33 cellular contexts compared by ENCODE assay signal in the genomic region with DNA sequence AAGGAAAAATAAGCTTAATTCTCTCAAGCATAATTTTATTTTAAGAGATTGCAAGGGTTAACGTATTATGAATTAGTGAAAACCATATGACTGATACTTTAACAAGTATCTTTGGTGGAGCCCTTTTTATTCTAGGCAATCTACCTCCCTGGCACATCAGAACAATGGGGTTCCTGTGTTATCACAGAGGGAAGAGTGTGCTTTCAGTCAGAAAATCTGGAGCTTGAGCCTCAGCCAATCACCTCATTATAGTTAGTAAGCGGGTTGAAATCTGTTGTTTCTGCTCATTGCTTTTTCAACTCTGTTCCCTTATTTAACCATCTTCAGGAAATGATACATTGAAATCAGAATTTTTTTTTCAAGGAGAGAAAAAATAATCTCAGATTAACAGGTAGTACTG. TPM values are rescaled to one million over a fixed set of nuclear protein-coding genes. Genes with fewer than 3 reads are reported as not detected.
DNase-seq lines count a peak whose midpoint lies in the region; ATAC-seq, FAIRE-seq and TF ChIP-seq lines count a peak whose summit lies in the region.
"Had no signal": no experiment of that assay in that cellular context is flagged by ENCODE, and none has a peak within 500 bp of the region (broad histone marks: within the 10 kb centered on the region; RNA-seq: fewer than 3 reads in every experiment).

No MANE protein-coding gene starts in this region.

- no peak overlapping the region for H2BK20ac ChIP-seq in H9 (ENCODE audit: low read depth, low read length, poor library complexity, severe bottlenecking)

- H2BK15ac ChIP-seq in H9 (ENCODE audit: low read depth, low read length) = no peak overlapping the region

- TF ChIP-seq POLR2A in thyroid gland (IDR thresholded peaks at IDR 0.05) = no peak
- TF ChIP-seq POLR2A in HepG2 (IDR thresholded peaks at IDR 0.05; ENCODE audit: insufficient read depth in 1 of 2, low read depth in 2 of 2, low read length in 2 of 2) = no peak

- H3K4me3 ChIP-seq in bronchial epithelial cell (ENCODE audit: low read depth, low read length) (peak overlapping the region; percentile 16), kidney (ENCODE audit: low read length in 2 of 2) (peak overlapping the region; percentile 40 to 59), thyroid gland (replicated peaks in 1 of 3) (no peak overlapping the region), HepG2 (replicated peaks in 1 of 3; ENCODE audit: insufficient read depth in 1 of 3, low read depth in 2 of 3, low read length in 3 of 3) (no peak overlapping the region)
- H3K4me3 ChIP-seq: GM12878, GM23248, psoas muscle, sigmoid colon, tibial nerve had no signal

- TF ChIP-seq EP300 in HepG2 (IDR thresholded peaks at IDR 0.05; ENCODE audit: low read depth in 2 of 2, low read length in 2 of 2) (no peak), HepG2 (CRISPR knock-in tag; IDR thresholded peaks at IDR 0.05; ENCODE audit: borderline replicate concordance) (no peak)

- no peak overlapping the region for H2AK5ac ChIP-seq in H9 (ENCODE audit: insufficient read length, low read length)

- H3K27me3 Mint-ChIP-seq in H9 (ENCODE audit: low read depth) = no peaks in the 10 kb centered on the region

- H3K79me2 ChIP-seq in H9 (ENCODE audit: insufficient read depth, low read length) (no peaks in the 10 kb centered on the region), HepG2 (ENCODE audit: insufficient read depth, low read length) (no peaks in the 10 kb centered on the region)

- H3K9ac ChIP-seq in kidney (ENCODE audit: low read length in 2 of 2) (peak overlapping the region in 1 of 2 donors; percentile 53), H9 (ENCODE audit: extremely low read depth, insufficient read length, low read length) (no peak overlapping the region), HepG2 (ENCODE audit: insufficient read depth, low read depth, low read length) (no peak overlapping the region)
- H3K9ac ChIP-seq: GM23248 had no signal

- CTCF ChIA-PET in HepG2 (lab: Yijun Ruan, JAX; ENCODE audit: low intra/inter-chr PET ratio, low total read pairs) = no interaction called here

- H4K8ac ChIP-seq in H9 (replicated peaks; ENCODE audit: insufficient read length, low read depth, low read length) = no peak overlapping the region

- H3K9me3 ChIP-seq in kidney (ENCODE audit: control insufficient read depth in 1 of 2, low read length in 2 of 2) (no peaks in the 10 kb centered on the region), thyroid gland (no peaks in the 10 kb centered on the region), H9 (ENCODE audit: control insufficient read depth, low read depth, low read length) (no peaks in the 10 kb centered on the region), HepG2 (ENCODE audit: low read length) (no peaks in the 10 kb centered on the region)
- H3K9me3 ChIP-seq: psoas muscle, sigmoid colon, tibial nerve had no signal

- no peaks in the 10 kb centered on the region for H3K36me3 Mint-ChIP-seq in H9 (ENCODE audit: insufficient read depth in 1 of 3, low read depth in 3 of 3)
- H3K36me3 Mint-ChIP-seq: activated naive CD4-positive, alpha-beta T cell treated with anti-CD3 and anti-CD28 coated beads, Interleukin-2, amount 50 U/mL, for 24 hours; CD8-positive, alpha-beta memory T cell; naive thymus-derived CD4-positive, alpha-beta T cell had no signal

- no peak overlapping the region for H3K23ac ChIP-seq in H9 (ENCODE audit: insufficient read length, low read depth, low read length)

- H2AFZ ChIP-seq in H9 (ENCODE audit: low read length) = no peak overlapping the region
- H2AFZ ChIP-seq in HepG2 (ENCODE audit: low read length) = no peak overlapping the region
- H2AFZ ChIP-seq: GM23248 had no signal

- no peak overlapping the region for H2BK120ac ChIP-seq in H9 (ENCODE audit: low read depth, low read length, poor library complexity, severe bottlenecking)

- H3K79me1 ChIP-seq in H9 (ENCODE audit: insufficient read depth, low read depth, low read length, poor library complexity, severe bottlenecking) = no peaks in the 10 kb centered on the region

- H3K4me1 Mint-ChIP-seq in H9 = peaks cover 13 to 14% of the 10 kb centered on the region in 2 experiments
- H3K4me1 Mint-ChIP-seq: activated CD4-positive, alpha-beta T cell treated with anti-CD3 and anti-CD28 coated beads for 36 hours; activated naive CD4-positive, alpha-beta T cell treated with anti-CD3 and anti-CD28 coated beads, Interleukin-2, amount 50 U/mL, for 24 hours; CD8-positive, alpha-beta memory T cell; naive thymus-derived CD4-positive, alpha-beta T cell had no signal

- no peak overlapping the region for H4K91ac ChIP-seq in H9 (ENCODE audit: insufficient read length, low read depth, low read length)

- no peak for TF ChIP-seq CTCF in bronchial epithelial cell (IDR thresholded peaks at IDR 0.05; ENCODE audit: insufficient read depth, low read length, severe bottlenecking)
- TF ChIP-seq CTCF in kidney (IDR thresholded peaks at IDR 0.05; ENCODE audit: borderline replicate concordance, extremely low read depth, insufficient read depth) = no peak
- TF ChIP-seq CTCF in thyroid gland (IDR thresholded peaks at IDR 0.05) = no peak
- no peak for TF ChIP-seq CTCF in H9 (conservative IDR thresholded peaks at IDR 0.05)
- TF ChIP-seq CTCF in HepG2 (CRISPR knock-in tag; IDR thresholded peaks at IDR 0.05) = no peak

- in situ Hi-C loops in HepG2 (cut with HindIII; ENCODE audit: extremely low pct_ligation_motif_present, low pct_unique_long_range_greater_than_20kb) = no loop called here

- no peak overlapping the region for H2BK12ac ChIP-seq in H9 (ENCODE audit: insufficient read length, low read depth, low read length)

- H4K5ac ChIP-seq in H9 (ENCODE audit: insufficient read length, low read depth, low read length) = no peak overlapping the region

- H3K4ac ChIP-seq in H9 (ENCODE audit: low read depth, low read length) = no peak overlapping the region

- H2BK5ac ChIP-seq in H9 (ENCODE audit: insufficient read length, low read length) = no peak overlapping the region

- H3K27ac ChIP-seq in kidney (ENCODE audit: low read depth in 2 of 2, low read length in 2 of 2) (peak overlapping the region; percentile 30 to 62), thyroid gland (peak overlapping the region; percentile 62 to 82 (median 74)), H9 (ENCODE audit: insufficient read length, low read depth, low read length) (no peak overlapping the region), HepG2 (ENCODE audit: extremely low read length, insufficient read depth, low read length) (no peak overlapping the region)
- H3K27ac ChIP-seq: brain microvascular endothelial cell, GM23248, psoas muscle, sigmoid colon, tibial nerve had no signal

- no peak overlapping the region for H3T11ph ChIP-seq in H9 (ENCODE audit: low read length)

- ATAC-seq in HepG2 = no peak
- ATAC-seq: activated CD4-positive, alpha-beta T cell treated with anti-CD3 and anti-CD28 coated beads for 36 hours; activated CD8-positive, alpha-beta T cell treated with anti-CD3 and anti-CD28 coated beads for 36 hours; GM12878; left ventricle myocardium superior; naive thymus-derived CD4-positive, alpha-beta T cell; psoas muscle had no signal

- no peak overlapping the region for H3K18ac ChIP-seq in H9 (ENCODE audit: insufficient read length, low read depth, low read length)

- H3K4me1 ChIP-seq in kidney (ENCODE audit: control insufficient read depth in 1 of 2, insufficient read depth in 1 of 2, low read depth in 1 of 2, low read length in 2 of 2) (peaks cover 0 to 6% of the 10 kb centered on the region in 2 donors), thyroid gland (peaks cover 23 to 33% of the 10 kb centered on the region in 2 donors), H9 (ENCODE audit: insufficient read depth, low read length) (no peaks in the 10 kb centered on the region), HepG2 (ENCODE audit: insufficient read depth, low read length) (peaks cover 12% of the 10 kb centered on the region)
- H3K4me1 ChIP-seq: psoas muscle, sigmoid colon, tibial nerve had no signal

- no peaks in the 10 kb centered on the region for H3K23me2 ChIP-seq in H9 (ENCODE audit: insufficient read length, low read depth, low read length, poor library complexity, severe bottlenecking)

- no peak overlapping the region for H3K4me2 ChIP-seq in H9 (ENCODE audit: insufficient read depth, insufficient read length, low read length)
- H3K4me2 ChIP-seq in HepG2 (ENCODE audit: low read depth, low read length) = no peak overlapping the region

- no peak overlapping the region for H3K56ac ChIP-seq in H9 (ENCODE audit: insufficient read length, low read depth, low read length)

- BruUV-seq in HepG2 (replicated peaks; lab: Mats Ljungman, UMichigan) = no TSS peak

- H3K36me3 ChIP-seq in bronchial epithelial cell (ENCODE audit: control insufficient read depth, insufficient read depth, low read length) (no peaks in the 10 kb centered on the region), kidney (ENCODE audit: control insufficient read depth in 1 of 2, insufficient read depth in 2 of 2, low read length in 2 of 2) (no peaks in the 10 kb centered on the region), thyroid gland (no peaks in the 10 kb centered on the region), HepG2 (replicated peaks in 1 of 2; ENCODE audit: control insufficient read depth in 1 of 2, insufficient read depth in 2 of 2, low read length in 2 of 2) (no peaks in the 10 kb centered on the region)
- H3K36me3 ChIP-seq: brain microvascular endothelial cell, sigmoid colon, tibial nerve had no signal

- no peaks in the 10 kb centered on the region for H3K27me3 ChIP-seq in bronchial epithelial cell (ENCODE audit: control insufficient read depth, insufficient read depth, low read length)
- no peaks in the 10 kb centered on the region for H3K27me3 ChIP-seq in thyroid gland
- no peaks in the 10 kb centered on the region for H3K27me3 ChIP-seq in H9 (ENCODE audit: insufficient read depth, low read length)
- H3K27me3 ChIP-seq in HepG2 (ENCODE audit: control insufficient read depth in 1 of 2, insufficient read depth in 2 of 2, low read length in 2 of 2) = peaks cover 2 to 21% of the 10 kb centered on the region in 2 experiments; a peak in 3 of 5 replicates
- H3K27me3 ChIP-seq: brain microvascular endothelial cell, sigmoid colon, tibial nerve had no signal

- WGBS in thyroid gland, 2 donors = 38 to 41% methylated on average over 2 of the region's 2 CpGs
- WGBS in H9 (ENCODE audit: extremely low coverage, insufficient read length, low lambda C conversion rate) = no CpG with 5 or more reads among the region's 2 CpGs
- WGBS in HepG2 (ENCODE audit: low lambda C conversion rate) = 24% methylated on average over 2 of the region's 2 CpGs

- intact Hi-C loops in kidney (cut with DNase I) (no loop called here), thyroid gland (cut with DNase I) (loop anchor here (10.0 kb wide), 1 partner anchor 47 kb away; no protein-coding TSS in a partner anchor), HepG2 (cut with micrococcal nuclease; ENCODE audit: unreplicated experiment) (no loop called here)

- H3K14ac ChIP-seq in H9 (ENCODE audit: insufficient read depth, low read length) = no peak overlapping the region

- POLR2A ChIA-PET in HepG2 (lab: Yijun Ruan, JAX) = no interaction called here

- FAIRE-seq in bronchial epithelial cell (lab: Jason Lieb, UNC) (no peak), kidney (lab: Jason Lieb, UNC) (no peak), HepG2 (lab: Jason Lieb, UNC) (no peak)
- FAIRE-seq: GM12878, islet of Langerhans had no signal

- TF ChIP-seq RAD21 in HepG2 (CRISPR knock-in tag; IDR thresholded peaks at IDR 0.05) = no peak

- H4K20me1 ChIP-seq in H9 (ENCODE audit: control insufficient read depth, insufficient read depth, insufficient read length) = no peaks in the 10 kb centered on the region
- no peaks in the 10 kb centered on the region for H4K20me1 ChIP-seq in HepG2 (ENCODE audit: insufficient read depth, low read length)

- no peak overlapping the region for H3K27ac Mint-ChIP-seq in H9
- H3K27ac Mint-ChIP-seq: activated CD4-positive, alpha-beta T cell treated with anti-CD3 and anti-CD28 coated beads for 36 hours; activated CD8-positive, alpha-beta T cell treated with anti-CD3 and anti-CD28 coated beads for 36 hours; activated naive CD4-positive, alpha-beta T cell treated with anti-CD3 and anti-CD28 coated beads, Interleukin-2, amount 50 U/mL, for 24 hours; CD8-positive, alpha-beta memory T cell; HFFc6; naive thymus-derived CD4-positive, alpha-beta T cell had no signal

- H3K9me3 Mint-ChIP-seq in H9 = no peaks in the 10 kb centered on the region
- H3K9me3 Mint-ChIP-seq: activated CD8-positive, alpha-beta T cell treated with anti-CD3 and anti-CD28 coated beads for 36 hours; activated naive CD4-positive, alpha-beta T cell treated with anti-CD3 and anti-CD28 coated beads, Interleukin-2, amount 50 U/mL, for 24 hours; CD8-positive, alpha-beta memory T cell; HFFc6; naive thymus-derived CD4-positive, alpha-beta T cell had no signal

- no peak overlapping the region for H3K4me3 Mint-ChIP-seq in H9
- H3K4me3 Mint-ChIP-seq: activated CD4-positive, alpha-beta T cell treated with anti-CD3 and anti-CD28 coated beads for 36 hours; activated CD8-positive, alpha-beta T cell treated with anti-CD3 and anti-CD28 coated beads for 36 hours; activated naive CD4-positive, alpha-beta T cell treated with anti-CD3 and anti-CD28 coated beads, Interleukin-2, amount 50 U/mL, for 24 hours; CD8-positive, alpha-beta memory T cell; HFFc6; naive thymus-derived CD4-positive, alpha-beta T cell had no signal

- DNase-seq in NCI-H69 (lab: John Stamatoyannopoulos, UW) (peak; percentile 29), bronchial epithelial cell (ENCODE audit: low read depth) (no peak), kidney (no peak), thyroid gland (no peak), H9 (no peak), HepG2 (ENCODE audit: low spot score) (no peak)
- DNase-seq in NK-92 treated with Interleukin-12 subunit alpha and Interleukin-12 subunit beta, amount 100 ng/mL, for 24 hours (lab: John Stamatoyannopoulos, UW) = no peak
- DNase-seq: activated CD4-positive, alpha-beta T cell treated with anti-CD3 and anti-CD28 coated beads for 36 hours; activated CD8-positive, alpha-beta T cell treated with anti-CD3 and anti-CD28 coated beads for 36 hours; amygdala; brain microvascular endothelial cell; CD8-positive, alpha-beta memory T cell; DMS153; GM23248; HFFc6; left ventricle myocardium superior; naive thymus-derived CD4-positive, alpha-beta T cell; NCI-H1092; NCI-H1930; NCI-H524 treated with DMSO at 0.1 percent for 48 hours; nucleus accumbens; psoas muscle; Right ventricle myocardium superior; sigmoid colon; stimulated activated CD4-positive, alpha-beta T cell treated with anti-CD3 and anti-CD28 coated beads, Interleukin-12 subunit alpha, Interleukin-12 subunit beta, amount 100 ng/mL, for 4 hours; stimulated activated CD4-positive, alpha-beta T cell treated with anti-CD3 and anti-CD28 coated beads, Interleukin-2, amount 100 ng/mL, for 48 hours had no signal

RNA-seq across cellular contexts. Expression of a gene that starts 0.4 kb away (rescaled TPM):
- total RNA-seq in bronchial epithelial cell = 5.5 and 10.1 TPM in 2 replicates
- 58.8 TPM for total RNA-seq in kidney
- 28.6 TPM for polyA plus RNA-seq in kidney (ENCODE audit: insufficient read depth, low read depth, low replicate concordance)
- 10 to 100 TPM; 15.1 to 36.2 (median 19.3) TPM for total RNA-seq in thyroid gland
- not detected in 2 replicates for total RNA-seq in H9 (2021)
- total RNA-seq in HepG2 (2016; rRNA removed; fragmentation: Illumina TruSeq; extraction: Trizol) = not detected in 2 replicates
- not detected in 2 replicates for total RNA-seq in HepG2 (2016; cell fraction: cytosol; rRNA removed; fragmentation: Illumina TruSeq; extraction: Trizol; ENCODE audit: low read depth)
- not detected in 2 replicates for total RNA-seq in HepG2 (2016; cell fraction: insoluble cytoplasmic fraction; rRNA removed; fragmentation: Illumina TruSeq; extraction: Trizol)
- not detected in 2 replicates for total RNA-seq in HepG2 (2016; cell fraction: membrane; rRNA removed; fragmentation: Illumina TruSeq; extraction: Trizol)
- total RNA-seq in HepG2 (2016; cell fraction: nucleus; rRNA removed; fragmentation: Illumina TruSeq; extraction: Trizol) = not detected in 2 replicates
- polyA plus RNA-seq in HepG2 (2011; rRNA removed) = not detected in 2 replicates
- polyA plus RNA-seq in HepG2 (2011; cell fraction: cytosol; rRNA removed) = 0.03 TPM in 1 of 2 replicates, not detected in the other
- not detected in 2 replicates for polyA plus RNA-seq in HepG2 (2011; cell fraction: nucleus; rRNA removed)
- not detected in 2 replicates for polyA plus RNA-seq in HepG2 (2012)
- polyA plus RNA-seq in HepG2 (2016; cell fraction: cytosol; fragmentation: Illumina TruSeq; extraction: Trizol; ENCODE audit: low read depth) = not detected in 2 replicates
- polyA plus RNA-seq in HepG2 (2016; cell fraction: insoluble cytoplasmic fraction; fragmentation: Illumina TruSeq; extraction: Trizol; ENCODE audit: low read depth) = not detected in 2 replicates
- not detected in 2 replicates for polyA plus RNA-seq in HepG2 (2016; cell fraction: membrane; fragmentation: Illumina TruSeq; extraction: Trizol; ENCODE audit: low read depth)
- polyA plus RNA-seq in HepG2 (2016; cell fraction: nucleus; fragmentation: Illumina TruSeq; extraction: Trizol; ENCODE audit: insufficient read depth, low read depth) = not detected in 2 replicates
- not detected in 2 replicates for polyA minus RNA-seq in HepG2 (2011; rRNA and poly(A)+ RNA removed; ENCODE audit: low replicate concordance)
- not detected in 2 replicates for polyA minus RNA-seq in HepG2 (2011; cell fraction: cytosol; rRNA and poly(A)+ RNA removed)
- not detected in 2 replicates for polyA minus RNA-seq in HepG2 (2011; cell fraction: nucleus; rRNA and poly(A)+ RNA removed)
- total RNA-seq: activated CD4-positive, alpha-beta T cell treated with anti-CD3 and anti-CD28 coated beads for 36 hours; activated CD8-positive, alpha-beta T cell treated with anti-CD3 and anti-CD28 coated beads for 36 hours; CD8-positive, alpha-beta memory T cell; GM23248; HFFc6; left ventricle myocardium superior; naive thymus-derived CD4-positive, alpha-beta T cell; psoas muscle; Right ventricle myocardium superior; sigmoid colon; T-helper 2 cell treated with Interferon-gamma antibody and Interleukin-4, amounts not matched to agents 100 ng/mL and 5 ng/mL, for 36 hours; tibial nerve had no signal
- polyA plus RNA-seq: AG04450; BJ; CD8-positive, alpha-beta memory T cell; GM12878; GM23248; naive thymus-derived CD4-positive, alpha-beta T cell; psoas muscle had no signal

Comparison
In these comparisons a context has a peak if more than half of its experiments do, and no peak if none do; other contexts are left out.
1. H3K4me3 ChIP-seq: peak in bronchial epithelial cell (single experiment) and kidney (2 of 2); none in thyroid gland (0 of 3) and HepG2 (0 of 3).
2. H3K27ac ChIP-seq: peak in kidney (2 of 2) and thyroid gland (3 of 3); none in H9 (single experiment) and HepG2 (single experiment).